In genomic region chr3:67601919-67602608, GRCh38 we compare ENCODE assay signal across 15 cellular contexts. TPM values are rescaled to one million over a fixed set of nuclear protein-coding genes. Genes with fewer than 3 reads are reported as not detected.
DNase-seq lines count a peak whose midpoint lies in the region; ATAC-seq lines count a peak whose summit lies in the region.
"Had no signal": no experiment of that assay in that cellular context is flagged by ENCODE, and none has a peak within 500 bp of the region (broad histone marks: within the 10 kb centered on the region; RNA-seq: fewer than 3 reads in every experiment).

No MANE protein-coding gene starts in this region.

- no peaks in the 10 kb centered on the region for H3K27me3 Mint-ChIP-seq in T-helper 1 cell treated with Interleukin-12 subunit alpha and Interleukin-12 subunit beta and Interleukin-4 antibody, amounts not matched to agents 30 μg/mL and 1 μg/mL, for 36 hours (ENCODE audit: low read depth)
- no peaks in the 10 kb centered on the region for H3K27me3 Mint-ChIP-seq in naive B cell

- ATAC-seq in naive B cell (ENCODE audit: low read depth in 2 of 2) (no peak), HG03442 (IDR thresholded peaks at IDR 0.05; ENCODE audit: unreplicated experiment) (no peak)
- ATAC-seq: left ventricle myocardium superior had no signal

- no peak for DNase-seq in T-helper 1 cell
- peak; percentile 43 for DNase-seq in Jurkat, Clone E6-1 (ENCODE audit: low read depth, low spot score)
- DNase-seq in activated effector memory CD4-positive, alpha-beta T cell treated with anti-CD3 and anti-CD28 coated beads, Interleukin-2, amount 50 U/mL, for 16 hours = peak; percentile 66
- DNase-seq in naive B cell = no peak
- no peak for DNase-seq in islet precursor cell
- DNase-seq in substantia nigra (lab: John Stamatoyannopoulos, UW) = no peak
- DNase-seq: 8988T, hippocampal formation, left ventricle myocardium superior, NCI-H2171, sigmoid colon, SK-N-SH had no signal

- H3K4me1 Mint-ChIP-seq in T-helper 1 cell treated with Interleukin-12 subunit alpha and Interleukin-12 subunit beta and Interleukin-4 antibody, amounts not matched to agents 30 μg/mL and 1 μg/mL, for 36 hours (ENCODE audit: low read depth) = peaks cover 42% of the 10 kb centered on the region
- peaks cover 31 to 47% (median 36%) of the 10 kb centered on the region in 3 donors for H3K4me1 Mint-ChIP-seq in naive B cell

- peak overlapping the region; percentile 31 for H3K27ac Mint-ChIP-seq in T-helper 1 cell treated with Interleukin-12 subunit alpha and Interleukin-12 subunit beta and Interleukin-4 antibody, amounts not matched to agents 30 μg/mL and 1 μg/mL, for 36 hours
- H3K27ac Mint-ChIP-seq in naive B cell = peak overlapping the region in 5 of 6 donors; percentile 31 to 65 (median 51)

- H3K4me3 Mint-ChIP-seq in T-helper 1 cell treated with Interleukin-12 subunit alpha and Interleukin-12 subunit beta and Interleukin-4 antibody, amounts not matched to agents 30 μg/mL and 1 μg/mL, for 36 hours = peak overlapping the region; percentile 73
- no peak overlapping the region for H3K4me3 Mint-ChIP-seq in naive B cell

- no peak overlapping the region for H3K27ac ChIP-seq in substantia nigra (ENCODE audit: low read depth, low read length, poor library complexity, severe bottlenecking)
- H3K27ac ChIP-seq: HL-60, sigmoid colon had no signal

- H3K36me3 Mint-ChIP-seq in T-helper 1 cell treated with Interleukin-12 subunit alpha and Interleukin-12 subunit beta and Interleukin-4 antibody, amounts not matched to agents 30 μg/mL and 1 μg/mL, for 36 hours (ENCODE audit: low read depth) = peaks cover 43% of the 10 kb centered on the region
- H3K36me3 Mint-ChIP-seq in naive B cell = peaks cover 25 to 29% of the 10 kb centered on the region in 2 donors

- H3K4me3 ChIP-seq in Jurkat, Clone E6-1 (ENCODE audit: low read length) = no peak overlapping the region
- H3K4me3 ChIP-seq: sigmoid colon had no signal

- no peaks in the 10 kb centered on the region for H3K9me3 Mint-ChIP-seq in T-helper 1 cell treated with Interleukin-12 subunit alpha and Interleukin-12 subunit beta and Interleukin-4 antibody, amounts not matched to agents 30 μg/mL and 1 μg/mL, for 36 hours
- H3K9me3 Mint-ChIP-seq in naive B cell = no peaks in the 10 kb centered on the region

RNA-seq across cellular contexts. Expression of gene SUCLG2, which starts 52.3 kb away (rescaled TPM):
- 33.4 TPM for polyA plus RNA-seq in Jurkat, Clone E6-1 (2012; ENCODE audit: insufficient read depth, insufficient read length)
- 10 to 100 TPM; 49.5 to 94.4 (median 57.9) TPM for polyA plus RNA-seq in naive B cell (ENCODE audit: low read depth in 6 of 6)

Comparison
In these comparisons a context has a peak if more than half of its experiments do, and no peak if none do; other contexts are left out.
1. DNase-seq: peak in Jurkat, Clone E6-1 (single experiment) and activated effector memory CD4-positive, alpha-beta T cell treated with anti-CD3 and anti-CD28 coated beads, Interleukin-2, amount 50 U/mL, for 16 hours (single experiment); none in T-helper 1 cell (0 of 5), naive B cell (single experiment), islet precursor cell (single experiment) and substantia nigra (0 of 49).